In genomic region chr15:73694419-73694818, GRCh38 we compare ENCODE assay signal across 16 cellular contexts. TPM values are rescaled to one million over a fixed set of nuclear protein-coding genes. Genes with fewer than 3 reads are reported as not detected.
DNase-seq lines count a peak whose midpoint lies in the region; ATAC-seq and TF ChIP-seq lines count a peak whose summit lies in the region.
"Had no signal": no experiment of that assay in that cellular context is flagged by ENCODE, and none has a peak within 500 bp of the region (broad histone marks: within the 10 kb centered on the region; RNA-seq: fewer than 3 reads in every experiment).

No MANE protein-coding gene starts in this region.

- H3K4me1 ChIP-seq in RWPE2 (ENCODE audit: insufficient read depth, poor library complexity, severe bottlenecking) (peaks cover 35% of the 10 kb centered on the region), fibroblast of lung (ENCODE audit: control insufficient read depth, extremely low read depth, insufficient read depth, low read length) (peaks cover 39% of the 10 kb centered on the region), muscle layer of duodenum (ENCODE audit: control insufficient read depth in 1 of 2, insufficient read depth in 2 of 2, low read length in 2 of 2) (peaks cover 32 to 39% of the 10 kb centered on the region in 2 donors), thoracic aorta (ENCODE audit: control insufficient read depth in 1 of 2, low read depth in 2 of 2) (peaks cover 30 to 60% of the 10 kb centered on the region in 2 donors)

- peak overlapping the region; percentile 91 for H3K27ac ChIP-seq in RWPE2 (ENCODE audit: poor library complexity, severe bottlenecking)
- peak overlapping the region; percentile 33 for H3K27ac ChIP-seq in fibroblast of lung (ENCODE audit: insufficient read depth, low read length)
- H3K27ac ChIP-seq in muscle layer of duodenum (ENCODE audit: low read length), result peak overlapping the region; percentile 36
- no peak overlapping the region for H3K27ac ChIP-seq in thoracic aorta

- H3K4me3 ChIP-seq in RWPE2 (ENCODE audit: severe bottlenecking), result no peak overlapping the region
- H3K4me3 ChIP-seq in fibroblast of lung (replicated peaks in 1 of 4; ENCODE audit: control extremely low read depth in 1 of 4, insufficient read depth in 1 of 4, low read depth in 3 of 4, low read length in 4 of 4), result no peak overlapping the region
- H3K4me3 ChIP-seq in muscle layer of duodenum (ENCODE audit: low read depth in 1 of 2, low read length in 2 of 2), result no peak overlapping the region
- peak overlapping the region; percentile 23 for H3K4me3 ChIP-seq in thoracic aorta

- H3K36me3 ChIP-seq in RWPE2 (ENCODE audit: low read depth) (peaks cover 30% of the 10 kb centered on the region), fibroblast of lung (ENCODE audit: control insufficient read depth, insufficient read depth, low read length) (peaks cover under 1% of the 10 kb centered on the region), muscle layer of duodenum (ENCODE audit: control insufficient read depth in 1 of 2, insufficient read depth in 2 of 2, low read length in 2 of 2) (peaks cover 0 to 7% of the 10 kb centered on the region in 2 donors), thoracic aorta (no peaks in the 10 kb centered on the region)

- peak overlapping the region; percentile 28 for H3K4me2 ChIP-seq in fibroblast of lung (ENCODE audit: extremely low read depth, insufficient read depth, low read length)

- ATAC-seq in RWPE2 (ENCODE audit: low read depth) (no peak), thoracic aorta (ENCODE audit: insufficient number of reproducible peaks, low FRiP score, low read depth) (peak; percentile 58)
- ATAC-seq: activated T-cell treated with anti-CD3 and anti-CD28 coated beads, Interleukin-2, amount 50 U/mL, for 4 hours; SK-N-SH treated with all-trans-retinoic acid at 6 μM for 48 hours had no signal

- TF ChIP-seq CTCF in RWPE2 (IDR thresholded peaks at IDR 0.05; ENCODE audit: poor library complexity, severe bottlenecking) (no peak), fibroblast of lung (conservative IDR thresholded peaks at IDR 0.05 in 1 of 2, IDR thresholded peaks at IDR 0.05 in 1 of 2; ENCODE audit: low read depth in 1 of 2, low read length in 2 of 2) (no peak), thoracic aorta (IDR thresholded peaks at IDR 0.05) (no peak)

- peaks cover 79% of the 10 kb centered on the region for H3K79me2 ChIP-seq in fibroblast of lung (ENCODE audit: control insufficient read depth, insufficient read depth, low read length)

- no peaks in the 10 kb centered on the region for H4K20me1 ChIP-seq in fibroblast of lung (ENCODE audit: control insufficient read depth, extremely low read depth, insufficient read depth, low read length)

- no peak overlapping the region for H2AFZ ChIP-seq in fibroblast of lung (ENCODE audit: low read length)

- H3K27me3 ChIP-seq in RWPE2 (ENCODE audit: insufficient read depth, poor library complexity, severe bottlenecking), result no peaks in the 10 kb centered on the region
- no peaks in the 10 kb centered on the region for H3K27me3 ChIP-seq in fibroblast of lung (ENCODE audit: control insufficient read depth, insufficient read depth, low read length)
- H3K27me3 ChIP-seq in muscle layer of duodenum (ENCODE audit: low read depth, low read length), result no peaks in the 10 kb centered on the region
- H3K27me3 ChIP-seq in thoracic aorta (replicated peaks; ENCODE audit: insufficient read depth), result no peaks in the 10 kb centered on the region

- no peak overlapping the region for H3K9ac ChIP-seq in fibroblast of lung (ENCODE audit: insufficient read depth, low read length)

- no peaks in the 10 kb centered on the region for H3K9me3 ChIP-seq in RWPE2 (ENCODE audit: severe bottlenecking)
- no peaks in the 10 kb centered on the region for H3K9me3 ChIP-seq in fibroblast of lung (ENCODE audit: control insufficient read depth, insufficient read depth, low read depth, low read length)
- no peaks in the 10 kb centered on the region for H3K9me3 ChIP-seq in muscle layer of duodenum (ENCODE audit: control insufficient read depth in 1 of 2, low read length in 2 of 2)
- no peaks in the 10 kb centered on the region for H3K9me3 ChIP-seq in thoracic aorta

- DNase-seq in RWPE2 (ENCODE audit: low spot score) (no peak), fibroblast of lung (ENCODE audit: low read depth in 2 of 2) (peak; percentile 18 to 68), thoracic aorta (ENCODE audit: low spot score) (no peak), NCI-H1417 treated with DMSO at 0.1 percent for 48 hours (lab: John Stamatoyannopoulos, UW) (no peak), D341Med (ENCODE audit: low spot score) (no peak)
- no peak for DNase-seq in activated CD4-positive, alpha-beta T cell treated with anti-CD3 and anti-CD28 coated beads, Interleukin-2, amount 50 U/mL, for 1 hour
- DNase-seq: activated CD4-positive, alpha-beta memory T cell treated with anti-CD3 and anti-CD28 coated beads for 36 hours; activated T-cell treated with anti-CD3 and anti-CD28 coated beads, Interleukin-2, amount 50 U/mL, for 4 hours; cerebellar nuclear complex; DMS79; hypothalamus; NCI-H2081; NCI-H510A treated with DMSO at 0.1 percent for 48 hours; OCI-M1 had no signal

RNA-seq across cellular contexts. Expression of gene CD276, which starts 10.2 kb away (rescaled TPM):
- total RNA-seq in fibroblast of lung (65.7 and 88.5 TPM in 2 replicates), thoracic aorta (10 to 100 TPM; 47.4 to 67.6 TPM)
- polyA plus RNA-seq in fibroblast of lung, result 103 and 108 TPM in 2 replicates
- 138 and 164 TPM in 2 replicates for polyA plus RNA-seq in fibroblast of lung (2012)
- 305 and 348 TPM in 2 replicates for polyA minus RNA-seq in fibroblast of lung (ENCODE audit: low replicate concordance)

RNA-seq across cellular contexts. Expression of gene INSYN1, which starts 58.7 kb away (rescaled TPM):
- total RNA-seq in fibroblast of lung, result 1.2 and 1.3 TPM in 2 replicates
- polyA plus RNA-seq in fibroblast of lung, result 0.37 and 0.51 TPM in 2 replicates
- 0.65 and 0.74 TPM in 2 replicates for polyA plus RNA-seq in fibroblast of lung (2012)
- 0.74 TPM in 1 of 2 replicates, not detected in the other for polyA minus RNA-seq in fibroblast of lung (ENCODE audit: low replicate concordance)
- total RNA-seq in thoracic aorta, result 10 to 100 TPM; 10.6 to 15.2 TPM
- total RNA-seq: activated CD4-positive, alpha-beta memory T cell treated with anti-CD3 and anti-CD28 coated beads for 36 hours; activated T-cell treated with anti-CD3 and anti-CD28 coated beads, Interleukin-2, amount 50 U/mL, for 4 hours had no signal

Comparison
In these comparisons a context has a peak if more than half of its experiments do, and no peak if none do; other contexts are left out.
1. DNase-seq: peak in fibroblast of lung (2 of 2); none in RWPE2 (single experiment), thoracic aorta (single experiment), NCI-H1417 treated with DMSO at 0.1 percent for 48 hours (single experiment), activated CD4-positive, alpha-beta T cell treated with anti-CD3 and anti-CD28 coated beads, Interleukin-2, amount 50 U/mL, for 1 hour (single experiment) and D341Med (single experiment).
2. H3K27ac ChIP-seq: peak in RWPE2 (single experiment), fibroblast of lung (single experiment) and muscle layer of duodenum (single experiment); none in thoracic aorta (0 of 2).